ENCODE assay signal across 7 cellular contexts in the genomic region with DNA sequence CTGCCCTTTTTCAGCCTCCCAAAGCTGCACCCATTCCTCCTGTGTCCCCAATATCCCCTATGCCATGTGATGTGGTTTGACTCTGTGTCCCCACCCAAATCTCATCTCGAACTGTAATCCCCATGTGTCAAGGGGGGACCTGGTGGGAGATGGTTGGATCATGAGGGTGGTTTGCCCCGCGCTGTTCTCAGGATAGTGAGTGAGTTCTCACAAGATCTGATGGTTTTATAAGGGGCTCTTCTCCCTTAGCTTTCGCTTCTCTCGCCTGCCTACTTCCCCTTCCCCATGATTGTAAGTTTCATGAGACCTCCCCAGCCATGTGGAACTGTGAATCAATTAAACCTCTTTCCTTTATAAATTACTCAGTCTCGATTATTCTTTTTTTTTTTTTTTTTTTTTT.
DNase-seq lines count a peak whose midpoint lies in the region; ATAC-seq and TF ChIP-seq lines count a peak whose summit lies in the region.
"Not testable (repeated sequence)": the region's sequence is repeated elsewhere in the genome, so short reads cannot be mapped to it uniquely, and the experiment has no call there.

No MANE protein-coding gene starts in this region.

- H3K27me3 ChIP-seq in BLaER1; DOHH2 (ENCODE audit: control insufficient read depth, low read length): not testable (repeated sequence)

- H3K9me2 ChIP-seq in DOHH2 (replicated peaks; ENCODE audit: control insufficient read depth, low read length); OCI-LY7 (ENCODE audit: insufficient read depth, low read length): not testable (repeated sequence)

- DNase-seq in OCI-LY7 (ENCODE audit: low spot score); activated B cell treated with CpG ODN at 0.5 μM for 24 hours: not testable (repeated sequence)
- DNase-seq in medulla oblongata (ENCODE audit: extremely low spot score) = peak; percentile 62
- peak; percentile 56 for DNase-seq in osteocyte (ENCODE audit: extremely low spot score, unreplicated experiment)

- 0 out of 2 replicates have a peak overlapping the region, but pooled peaks have one; percentile 5 for H2AFZ ChIP-seq in OCI-LY7 (ENCODE audit: low read length)

- H3K27me3 Mint-ChIP-seq in activated B cell treated with CpG ODN at 0.5 μM for 24 hours; dendritic cell treated with granulocyte-macrophage colony-stimulating factor and Interleukin-4, amounts not matched to agents 40 ng/mL and 50 ng/mL, for 4 days; osteocyte (ENCODE audit: unreplicated experiment): not testable (repeated sequence)

- peaks cover 10% of the 10 kb centered on the region for H3K9me3 ChIP-seq in BLaER1
- H3K9me3 ChIP-seq in DOHH2 (ENCODE audit: control insufficient read depth, insufficient read depth, low read length); OCI-LY7 (ENCODE audit: low read length): not testable (repeated sequence)

- H3K27ac Mint-ChIP-seq in activated B cell treated with CpG ODN at 0.5 μM for 24 hours = peak overlapping the region; percentile 93
- peak overlapping the region; percentile 18 for H3K27ac Mint-ChIP-seq in dendritic cell treated with granulocyte-macrophage colony-stimulating factor and Interleukin-4, amounts not matched to agents 40 ng/mL and 50 ng/mL, for 4 days
- not testable (repeated sequence) for H3K27ac Mint-ChIP-seq in osteocyte (ENCODE audit: unreplicated experiment)

- not testable (repeated sequence) for H3K9ac ChIP-seq in BLaER1

- H3K36me3 Mint-ChIP-seq in activated B cell treated with CpG ODN at 0.5 μM for 24 hours (ENCODE audit: low read depth) = peaks cover 16% of the 10 kb centered on the region
- not testable (repeated sequence) for H3K36me3 Mint-ChIP-seq in dendritic cell treated with granulocyte-macrophage colony-stimulating factor and Interleukin-4, amounts not matched to agents 40 ng/mL and 50 ng/mL, for 4 days (ENCODE audit: low read depth); osteocyte (ENCODE audit: unreplicated experiment)

- not testable (repeated sequence) for H4K20me1 ChIP-seq in BLaER1; DOHH2 (ENCODE audit: control insufficient read depth, insufficient read depth, low read depth, low read length); OCI-LY7 (ENCODE audit: insufficient read depth, low read length)

- H3K9me3 Mint-ChIP-seq in activated B cell treated with CpG ODN at 0.5 μM for 24 hours = peaks cover 16% of the 10 kb centered on the region
- not testable (repeated sequence) for H3K9me3 Mint-ChIP-seq in dendritic cell treated with granulocyte-macrophage colony-stimulating factor and Interleukin-4, amounts not matched to agents 40 ng/mL and 50 ng/mL, for 4 days; osteocyte (ENCODE audit: unreplicated experiment)

- H3K4me1 Mint-ChIP-seq in activated B cell treated with CpG ODN at 0.5 μM for 24 hours = peaks cover 70% of the 10 kb centered on the region
- peaks cover 28% of the 10 kb centered on the region for H3K4me1 Mint-ChIP-seq in dendritic cell treated with granulocyte-macrophage colony-stimulating factor and Interleukin-4, amounts not matched to agents 40 ng/mL and 50 ng/mL, for 4 days (ENCODE audit: low read depth)
- not testable (repeated sequence) for H3K4me1 Mint-ChIP-seq in osteocyte (ENCODE audit: unreplicated experiment)

- peaks cover 46% of the 10 kb centered on the region for H3K4me1 ChIP-seq in BLaER1
- peaks cover 61% of the 10 kb centered on the region for H3K4me1 ChIP-seq in DOHH2 (ENCODE audit: control insufficient read depth, low read length)
- peaks cover 47% of the 10 kb centered on the region for H3K4me1 ChIP-seq in OCI-LY7 (ENCODE audit: insufficient read depth, low read length, poor library complexity, severe bottlenecking)

- BruUV-seq in OCI-LY7 (replicated peaks; lab: Mats Ljungman, UMichigan) = not testable (repeated sequence)

- H3K4me3 Mint-ChIP-seq in activated B cell treated with CpG ODN at 0.5 μM for 24 hours; dendritic cell treated with granulocyte-macrophage colony-stimulating factor and Interleukin-4, amounts not matched to agents 40 ng/mL and 50 ng/mL, for 4 days; osteocyte (ENCODE audit: unreplicated experiment): not testable (repeated sequence)

- intact Hi-C loops in OCI-LY7 (cut with micrococcal nuclease; ENCODE audit: unreplicated experiment); dendritic cell treated with granulocyte-macrophage colony-stimulating factor and Interleukin-4, amounts not matched to agents 40 ng/mL and 50 ng/mL, for 4 days (cut with micrococcal nuclease): not testable (repeated sequence)
- intact Hi-C loops in activated B cell treated with CpG ODN at 0.5 μM for 24 hours (cut with micrococcal nuclease) = loop anchor here (5.0 kb wide), 1 partner anchor 35 kb away; no protein-coding TSS in a partner anchor

- not testable (repeated sequence) for H3K79me2 ChIP-seq in DOHH2 (ENCODE audit: control insufficient read depth, low read length); OCI-LY7 (ENCODE audit: insufficient read depth, low read depth, low read length)

- H3K4me3 ChIP-seq in BLaER1; DOHH2 (ENCODE audit: low read length); OCI-LY7 (ENCODE audit: low read depth, low read length, poor library complexity, severe bottlenecking): not testable (repeated sequence)

- H3K27ac ChIP-seq in BLaER1; OCI-LY7 (ENCODE audit: low read depth, low read length, poor library complexity, severe bottlenecking): not testable (repeated sequence)
- peak overlapping the region; percentile 85 for H3K27ac ChIP-seq in DOHH2 (ENCODE audit: low read depth, low read length)

- ATAC-seq in activated B cell treated with CpG ODN at 0.5 μM for 24 hours (ENCODE audit: low read depth) = not testable (repeated sequence)

- peaks cover 24% of the 10 kb centered on the region for H3F3A ChIP-seq in DOHH2 (ENCODE audit: control insufficient read depth, insufficient read depth)

- CTCF ChIA-PET in OCI-LY7 (lab: Charles Lee; ENCODE audit: unreplicated experiment) = not testable (repeated sequence)
- CTCF ChIA-PET in activated B cell treated with CpG ODN at 0.5 μM for 24 hours (lab: Charles Lee) = interaction anchor here (1.0 kb wide), 1 partner anchor 10 kb away, joined by 4 read pairs; no protein-coding TSS in a partner anchor

- POLR2A ChIA-PET in OCI-LY7 (lab: Charles Lee) (interaction anchor here (0.7 to 1.0 kb wide), 2 partner anchors 16 to 21 kb away, joined by 4 to 7 read pairs; no protein-coding TSS in a partner anchor), activated B cell treated with CpG ODN at 0.5 μM for 24 hours (lab: Charles Lee) (interaction anchor here (0.7 kb wide), 1 partner anchor 38 kb away, joined by 9 read pairs; no protein-coding TSS in a partner anchor)

- peak overlapping the region; percentile 77; the same call in 1 of the 2 replicates for H3K4me2 ChIP-seq in BLaER1
- H3K4me2 ChIP-seq in DOHH2 (ENCODE audit: low read length) = peak overlapping the region; percentile 88; the same call in 1 of the 2 replicates
- H3K4me2 ChIP-seq in OCI-LY7 (ENCODE audit: low read length) = not testable (repeated sequence)

- TF ChIP-seq CTCF in DOHH2 (IDR thresholded peaks at IDR 0.05; ENCODE audit: low read depth, low read length, poor library complexity, severe bottlenecking); OCI-LY7 (conservative IDR thresholded peaks at IDR 0.05; ENCODE audit: low read length); activated B cell treated with CpG ODN at 0.5 μM for 24 hours (IDR thresholded peaks at IDR 0.05); osteocyte (IDR thresholded peaks at IDR 0.05): not testable (repeated sequence)

- H3K36me3 ChIP-seq in BLaER1; DOHH2 (ENCODE audit: control insufficient read depth, low read length); OCI-LY7 (ENCODE audit: insufficient read depth, low read length): not testable (repeated sequence)
